In genomic region chr14:35292051-35292769, GRCh38 we compare ENCODE assay signal across 1 cellular context.
TF ChIP-seq lines count a peak whose summit lies in the region.

TSS of gene PSMA6 (plus strand) at chr14:35292382. CDS start at chr14:35292477, 95 bp downstream.

TF ChIP-seq in HepG2, 621 proteins besides CTCF, POLR2A, EP300 and RAD21 (continued from another document and continues in another):
- TF ChIP-seq HOXA5 (CRISPR knock-in tag; IDR thresholded peaks at IDR 0.05) = peak; percentile 96
- peak; percentile 44; the same call in 1 of the 2 replicates for TF ChIP-seq DNMT3B (CRISPR knock-in tag; conservative IDR thresholded peaks at IDR 0.05)
- peak; percentile 88 for TF ChIP-seq RXRA (CRISPR knock-in tag; IDR thresholded peaks at IDR 0.05)
- TF ChIP-seq, protein P1, sequence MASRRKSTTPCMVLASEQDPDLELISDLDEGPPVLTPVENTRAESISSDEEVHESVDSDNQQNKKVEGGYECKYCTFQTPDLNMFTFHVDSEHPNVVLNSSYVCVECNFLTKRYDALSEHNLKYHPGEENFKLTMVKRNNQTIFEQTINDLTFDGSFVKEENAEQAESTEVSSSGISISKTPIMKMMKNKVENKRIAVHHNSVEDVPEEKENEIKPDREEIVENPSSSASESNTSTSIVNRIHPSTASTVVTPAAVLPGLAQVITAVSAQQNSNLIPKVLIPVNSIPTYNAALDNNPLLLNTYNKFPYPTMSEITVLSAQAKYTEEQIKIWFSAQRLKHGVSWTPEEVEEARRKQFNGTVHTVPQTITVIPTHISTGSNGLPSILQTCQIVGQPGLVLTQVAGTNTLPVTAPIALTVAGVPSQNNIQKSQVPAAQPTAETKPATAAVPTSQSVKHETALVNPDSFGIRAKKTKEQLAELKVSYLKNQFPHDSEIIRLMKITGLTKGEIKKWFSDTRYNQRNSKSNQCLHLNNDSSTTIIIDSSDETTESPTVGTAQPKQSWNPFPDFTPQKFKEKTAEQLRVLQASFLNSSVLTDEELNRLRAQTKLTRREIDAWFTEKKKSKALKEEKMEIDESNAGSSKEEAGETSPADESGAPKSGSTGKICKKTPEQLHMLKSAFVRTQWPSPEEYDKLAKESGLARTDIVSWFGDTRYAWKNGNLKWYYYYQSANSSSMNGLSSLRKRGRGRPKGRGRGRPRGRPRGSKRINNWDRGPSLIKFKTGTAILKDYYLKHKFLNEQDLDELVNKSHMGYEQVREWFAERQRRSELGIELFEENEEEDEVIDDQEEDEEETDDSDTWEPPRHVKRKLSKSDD (CRISPR knock-in tag; IDR thresholded peaks at IDR 0.05; ENCODE audit: low read depth) = peak; percentile 65
- no peak for TF ChIP-seq SRSF9 (IDR thresholded peaks at IDR 0.05; ENCODE audit: borderline replicate concordance, insufficient read depth, low read depth, low read length, poor library complexity, severe bottlenecking)
- no peak for TF ChIP-seq NFIB (CRISPR knock-in tag; IDR thresholded peaks at IDR 0.05; ENCODE audit: borderline replicate concordance)
- TF ChIP-seq, protein P2, sequence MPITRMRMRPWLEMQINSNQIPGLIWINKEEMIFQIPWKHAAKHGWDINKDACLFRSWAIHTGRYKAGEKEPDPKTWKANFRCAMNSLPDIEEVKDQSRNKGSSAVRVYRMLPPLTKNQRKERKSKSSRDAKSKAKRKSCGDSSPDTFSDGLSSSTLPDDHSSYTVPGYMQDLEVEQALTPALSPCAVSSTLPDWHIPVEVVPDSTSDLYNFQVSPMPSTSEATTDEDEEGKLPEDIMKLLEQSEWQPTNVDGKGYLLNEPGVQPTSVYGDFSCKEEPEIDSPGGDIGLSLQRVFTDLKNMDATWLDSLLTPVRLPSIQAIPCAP (CRISPR knock-in tag; IDR thresholded peaks at IDR 0.05; ENCODE audit: low read depth) = peak; percentile 91
- TF ChIP-seq FOSL1 (CRISPR knock-in tag; IDR thresholded peaks at IDR 0.05; ENCODE audit: borderline replicate concordance) = peak; percentile 58; the same call in 1 of the 2 replicates
- TF ChIP-seq, protein P3, sequence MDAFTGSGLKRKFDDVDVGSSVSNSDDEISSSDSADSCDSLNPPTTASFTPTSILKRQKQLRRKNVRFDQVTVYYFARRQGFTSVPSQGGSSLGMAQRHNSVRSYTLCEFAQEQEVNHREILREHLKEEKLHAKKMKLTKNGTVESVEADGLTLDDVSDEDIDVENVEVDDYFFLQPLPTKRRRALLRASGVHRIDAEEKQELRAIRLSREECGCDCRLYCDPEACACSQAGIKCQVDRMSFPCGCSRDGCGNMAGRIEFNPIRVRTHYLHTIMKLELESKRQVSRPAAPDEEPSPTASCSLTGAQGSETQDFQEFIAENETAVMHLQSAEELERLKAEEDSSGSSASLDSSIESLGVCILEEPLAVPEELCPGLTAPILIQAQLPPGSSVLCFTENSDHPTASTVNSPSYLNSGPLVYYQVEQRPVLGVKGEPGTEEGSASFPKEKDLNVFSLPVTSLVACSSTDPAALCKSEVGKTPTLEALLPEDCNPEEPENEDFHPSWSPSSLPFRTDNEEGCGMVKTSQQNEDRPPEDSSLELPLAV (CRISPR knock-in tag; conservative IDR thresholded peaks at IDR 0.05; ENCODE audit: low read depth) = no peak
- TF ChIP-seq FOXK1 (CRISPR knock-in tag; IDR thresholded peaks at IDR 0.05; ENCODE audit: borderline replicate concordance, low read depth) = peak; percentile 96
- peak; percentile 90 for TF ChIP-seq POGZ (CRISPR knock-in tag; IDR thresholded peaks at IDR 0.05)
- 0 out of 2 replicates have a peak, but pooled peaks have one; percentile 69 for TF ChIP-seq NCOA5 (CRISPR knock-in tag; IDR thresholded peaks at IDR 0.05)
- TF ChIP-seq ZKSCAN8 (CRISPR knock-in tag; IDR thresholded peaks at IDR 0.05; ENCODE audit: borderline replicate concordance) = peak; percentile 96; the same call in 1 of the 2 replicates
- peak; percentile 75 for TF ChIP-seq ZNF710 (CRISPR knock-in tag; IDR thresholded peaks at IDR 0.05; ENCODE audit: borderline replicate concordance)
- TF ChIP-seq ZNF788 (CRISPR knock-in tag; IDR thresholded peaks at IDR 0.05; ENCODE audit: borderline replicate concordance) = peak; percentile 99
- TF ChIP-seq ATF7 (IDR thresholded peaks at IDR 0.05) = no peak
- TF ChIP-seq ATF7 (CRISPR knock-in tag; IDR thresholded peaks at IDR 0.05) = peak; percentile 82; the same call in 1 of the 2 replicates
- 0 out of 2 replicates have a peak, but pooled peaks have one; percentile 75 for TF ChIP-seq MTF2 (CRISPR knock-in tag; IDR thresholded peaks at IDR 0.05; ENCODE audit: borderline replicate concordance)
- peak; percentile 82 for TF ChIP-seq TP53 (CRISPR knock-in tag; conservative IDR thresholded peaks at IDR 0.05)
- TF ChIP-seq ZNF691 (CRISPR knock-in tag; IDR thresholded peaks at IDR 0.05; ENCODE audit: borderline replicate concordance, low read depth) = peak; percentile 93
- TF ChIP-seq, protein P4, sequence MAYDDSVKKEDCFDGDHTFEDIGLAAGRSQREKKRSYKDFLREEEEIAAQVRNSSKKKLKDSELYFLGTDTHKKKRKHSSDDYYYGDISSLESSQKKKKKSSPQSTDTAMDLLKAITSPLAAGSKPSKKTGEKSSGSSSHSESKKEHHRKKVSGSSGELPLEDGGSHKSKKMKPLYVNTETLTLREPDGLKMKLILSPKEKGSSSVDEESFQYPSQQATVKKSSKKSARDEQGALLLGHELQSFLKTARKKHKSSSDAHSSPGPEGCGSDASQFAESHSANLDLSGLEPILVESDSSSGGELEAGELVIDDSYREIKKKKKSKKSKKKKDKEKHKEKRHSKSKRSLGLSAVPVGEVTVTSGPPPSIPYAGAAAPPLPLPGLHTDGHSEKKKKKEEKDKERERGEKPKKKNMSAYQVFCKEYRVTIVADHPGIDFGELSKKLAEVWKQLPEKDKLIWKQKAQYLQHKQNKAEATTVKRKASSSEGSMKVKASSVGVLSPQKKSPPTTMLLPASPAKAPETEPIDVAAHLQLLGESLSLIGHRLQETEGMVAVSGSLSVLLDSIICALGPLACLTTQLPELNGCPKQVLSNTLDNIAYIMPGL (CRISPR knock-in tag; IDR thresholded peaks at IDR 0.05; ENCODE audit: borderline replicate concordance in 1 of 2, low read depth in 1 of 2) = peak; percentile 93 to 98
- TF ChIP-seq ZSCAN22 (CRISPR knock-in tag; IDR thresholded peaks at IDR 0.05) = peak; percentile 82; the same call in 1 of the 2 replicates
- TF ChIP-seq, protein P5, sequence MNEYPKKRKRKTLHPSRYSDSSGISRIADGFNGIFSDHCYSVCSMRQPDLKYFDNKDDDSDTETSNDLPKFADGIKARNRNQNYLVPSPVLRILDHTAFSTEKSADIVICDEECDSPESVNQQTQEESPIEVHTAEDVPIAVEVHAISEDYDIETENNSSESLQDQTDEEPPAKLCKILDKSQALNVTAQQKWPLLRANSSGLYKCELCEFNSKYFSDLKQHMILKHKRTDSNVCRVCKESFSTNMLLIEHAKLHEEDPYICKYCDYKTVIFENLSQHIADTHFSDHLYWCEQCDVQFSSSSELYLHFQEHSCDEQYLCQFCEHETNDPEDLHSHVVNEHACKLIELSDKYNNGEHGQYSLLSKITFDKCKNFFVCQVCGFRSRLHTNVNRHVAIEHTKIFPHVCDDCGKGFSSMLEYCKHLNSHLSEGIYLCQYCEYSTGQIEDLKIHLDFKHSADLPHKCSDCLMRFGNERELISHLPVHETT (CRISPR knock-in tag; conservative IDR thresholded peaks at IDR 0.05) = peak; percentile 84; the same call in 1 of the 2 replicates
- no peak for TF ChIP-seq SYNCRIP (IDR thresholded peaks at IDR 0.05; ENCODE audit: insufficient read depth, low read depth, low read length)
- peak; percentile 84; the same call in 1 of the 2 replicates for TF ChIP-seq FOXA3 (CRISPR knock-in tag; IDR thresholded peaks at IDR 0.05)
- TF ChIP-seq ZNF670 (CRISPR knock-in tag; IDR thresholded peaks at IDR 0.05; ENCODE audit: borderline replicate concordance) = peak; percentile 88; the same call in 1 of the 2 replicates
- peak; percentile 84 for TF ChIP-seq KDM3A (CRISPR knock-in tag; IDR thresholded peaks at IDR 0.05; ENCODE audit: low read depth)
- TF ChIP-seq ZNF235 (CRISPR knock-in tag; IDR thresholded peaks at IDR 0.05; ENCODE audit: borderline replicate concordance) = peak; percentile 97
- peak; percentile 40; the same call in 1 of the 2 replicates for TF ChIP-seq CC2D1A (CRISPR knock-in tag; IDR thresholded peaks at IDR 0.05)
- TF ChIP-seq GABPA (IDR thresholded peaks at IDR 0.05; ENCODE audit: low read depth, low read length) = peak; percentile 93
- no peak for TF ChIP-seq GABPA (CRISPR knock-in tag; IDR thresholded peaks at IDR 0.05; ENCODE audit: low read depth)
- peak; percentile 70; the same call in 1 of the 2 replicates for TF ChIP-seq ZSCAN5A (CRISPR knock-in tag; IDR thresholded peaks at IDR 0.05; ENCODE audit: borderline replicate concordance)
- TF ChIP-seq, protein P6, sequence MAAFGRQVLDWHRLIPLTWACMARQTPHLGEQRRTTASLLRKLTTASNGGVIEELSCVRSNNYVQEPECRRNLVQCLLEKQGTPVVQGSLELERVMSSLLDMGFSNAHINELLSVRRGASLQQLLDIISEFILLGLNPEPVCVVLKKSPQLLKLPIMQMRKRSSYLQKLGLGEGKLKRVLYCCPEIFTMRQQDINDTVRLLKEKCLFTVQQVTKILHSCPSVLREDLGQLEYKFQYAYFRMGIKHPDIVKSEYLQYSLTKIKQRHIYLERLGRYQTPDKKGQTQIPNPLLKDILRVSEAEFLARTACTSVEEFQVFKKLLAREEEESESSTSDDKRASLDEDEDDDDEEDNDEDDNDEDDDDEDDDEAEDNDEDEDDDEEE (CRISPR knock-in tag; IDR thresholded peaks at IDR 0.05) = peak; percentile 99
- TF ChIP-seq HMG20B (CRISPR knock-in tag; conservative IDR thresholded peaks at IDR 0.05) = peak; percentile 45; the same call in 1 of the 2 replicates
- TF ChIP-seq DPF2 (CRISPR knock-in tag; IDR thresholded peaks at IDR 0.05; ENCODE audit: borderline replicate concordance, low read depth) = peak; percentile 29; the same call in 1 of the 2 replicates
- TF ChIP-seq ZNF703 (CRISPR knock-in tag; IDR thresholded peaks at IDR 0.05; ENCODE audit: borderline replicate concordance) = peak; percentile 68; the same call in 1 of the 2 replicates
- peak; percentile 69 for TF ChIP-seq CREB1 (IDR thresholded peaks at IDR 0.05)
- peak; percentile 81; the same call in 1 of the 2 replicates for TF ChIP-seq CREB1 (CRISPR knock-in tag; IDR thresholded peaks at IDR 0.05)
- peak; percentile 94 for TF ChIP-seq RFXANK (CRISPR knock-in tag; IDR thresholded peaks at IDR 0.05)
- TF ChIP-seq, protein P7, sequence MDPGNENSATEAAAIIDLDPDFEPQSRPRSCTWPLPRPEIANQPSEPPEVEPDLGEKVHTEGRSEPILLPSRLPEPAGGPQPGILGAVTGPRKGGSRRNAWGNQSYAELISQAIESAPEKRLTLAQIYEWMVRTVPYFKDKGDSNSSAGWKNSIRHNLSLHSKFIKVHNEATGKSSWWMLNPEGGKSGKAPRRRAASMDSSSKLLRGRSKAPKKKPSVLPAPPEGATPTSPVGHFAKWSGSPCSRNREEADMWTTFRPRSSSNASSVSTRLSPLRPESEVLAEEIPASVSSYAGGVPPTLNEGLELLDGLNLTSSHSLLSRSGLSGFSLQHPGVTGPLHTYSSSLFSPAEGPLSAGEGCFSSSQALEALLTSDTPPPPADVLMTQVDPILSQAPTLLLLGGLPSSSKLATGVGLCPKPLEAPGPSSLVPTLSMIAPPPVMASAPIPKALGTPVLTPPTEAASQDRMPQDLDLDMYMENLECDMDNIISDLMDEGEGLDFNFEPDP (CRISPR knock-in tag; conservative IDR thresholded peaks at IDR 0.05) = no peak
- TF ChIP-seq PBX2 (CRISPR knock-in tag; IDR thresholded peaks at IDR 0.05) = no peak; the same call in 1 of the 2 replicates
- TF ChIP-seq RFX3 (CRISPR knock-in tag; IDR thresholded peaks at IDR 0.05) = peak; percentile 34; the same call in 1 of the 2 replicates
- TF ChIP-seq MYC (CRISPR knock-in tag; IDR thresholded peaks at IDR 0.05; ENCODE audit: borderline replicate concordance) = peak; percentile 93; the same call in 1 of the 2 replicates
- TF ChIP-seq, protein P8, sequence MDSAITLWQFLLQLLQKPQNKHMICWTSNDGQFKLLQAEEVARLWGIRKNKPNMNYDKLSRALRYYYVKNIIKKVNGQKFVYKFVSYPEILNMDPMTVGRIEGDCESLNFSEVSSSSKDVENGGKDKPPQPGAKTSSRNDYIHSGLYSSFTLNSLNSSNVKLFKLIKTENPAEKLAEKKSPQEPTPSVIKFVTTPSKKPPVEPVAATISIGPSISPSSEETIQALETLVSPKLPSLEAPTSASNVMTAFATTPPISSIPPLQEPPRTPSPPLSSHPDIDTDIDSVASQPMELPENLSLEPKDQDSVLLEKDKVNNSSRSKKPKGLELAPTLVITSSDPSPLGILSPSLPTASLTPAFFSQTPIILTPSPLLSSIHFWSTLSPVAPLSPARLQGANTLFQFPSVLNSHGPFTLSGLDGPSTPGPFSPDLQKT (CRISPR knock-in tag; IDR thresholded peaks at IDR 0.05; ENCODE audit: borderline replicate concordance) = no peak
